26 cellular contexts compared by ENCODE assay signal in genomic region chr1:82525378-82525777, GRCh38.
"Had no signal": no experiment of that assay in that cellular context is flagged by ENCODE, and none has a peak within 500 bp of the region (broad histone marks: within the 10 kb centered on the region; RNA-seq: fewer than 3 reads in every experiment).

No MANE protein-coding gene starts in this region.

- H3K36me3 ChIP-seq: colonic mucosa, esophagus muscularis mucosa, esophagus squamous epithelium, gastrocnemius medialis, gastroesophageal sphincter, heart left ventricle, heart right ventricle had no signal

- H3K4me3 ChIP-seq: colonic mucosa, coronary artery, dorsolateral prefrontal cortex, esophagus muscularis mucosa, esophagus squamous epithelium, gastrocnemius medialis, gastroesophageal sphincter, heart left ventricle, heart right ventricle had no signal

- ATAC-seq: effector memory CD8-positive, alpha-beta T cell; esophagus mucosa; foreskin keratinocyte; gastrocnemius medialis; gastroesophageal sphincter; heart left ventricle; heart right ventricle had no signal

- H3K4me1 ChIP-seq: colonic mucosa, esophagus muscularis mucosa, esophagus squamous epithelium, foreskin keratinocyte, gastrocnemius medialis, gastroesophageal sphincter, heart left ventricle, heart right ventricle had no signal

- H3K9me3 ChIP-seq: colonic mucosa, gastrocnemius medialis had no signal

- H3K27me3 ChIP-seq: colonic mucosa, dorsolateral prefrontal cortex, esophagus muscularis mucosa, esophagus squamous epithelium, foreskin keratinocyte, gastrocnemius medialis, gastroesophageal sphincter, heart left ventricle, heart right ventricle had no signal

- H3K27ac ChIP-seq: colonic mucosa, coronary artery, dorsolateral prefrontal cortex, epithelial cell of prostate, esophagus muscularis mucosa, esophagus squamous epithelium, foreskin keratinocyte, gastrocnemius medialis, gastroesophageal sphincter, heart left ventricle, heart right ventricle had no signal

- DNase-seq: colonic mucosa; cortex of kidney; dermis blood vessel endothelial cell; dorsolateral prefrontal cortex; effector CD4-positive, alpha-beta T cell; effector CD8-positive, alpha-beta T cell; effector memory CD4-positive, alpha-beta T cell; effector memory CD8-positive, alpha-beta T cell; endodermal cell; erythroblast; esophagus squamous epithelium; foreskin fibroblast; foreskin keratinocyte; foreskin melanocyte; gastrocnemius medialis; glutamatergic neuron; head of caudate nucleus; heart left ventricle; heart right ventricle had no signal

- FAIRE-seq: colon, endothelial cell of umbilical vein had no signal
